In genomic region chr2:128178650-128179460, GRCh38 we compare ENCODE assay signal across 1 cellular context.
TF ChIP-seq lines count a peak whose summit lies in the region.

No MANE protein-coding gene starts in this region.

TF ChIP-seq in HepG2, 621 proteins besides CTCF, POLR2A, EP300 and RAD21 (continued from another document and continues in another):
- TF ChIP-seq HMGXB4 (CRISPR knock-in tag; IDR thresholded peaks at IDR 0.05; ENCODE audit: borderline replicate concordance in 1 of 2, low read depth in 1 of 2), result peak; percentile 14 to 55; a peak in 2 of 4 replicates
- TF ChIP-seq RXRB (CRISPR knock-in tag; IDR thresholded peaks at IDR 0.05; ENCODE audit: borderline replicate concordance), result peak; percentile 85
- TF ChIP-seq CBX2 (IDR thresholded peaks at IDR 0.05; ENCODE audit: low read depth, low read length), result no peak
- no peak for TF ChIP-seq CBX2 (CRISPR knock-in tag; IDR thresholded peaks at IDR 0.05; ENCODE audit: low read depth)
- peak; percentile 72 for TF ChIP-seq SP5 (CRISPR knock-in tag; IDR thresholded peaks at IDR 0.05; ENCODE audit: borderline replicate concordance, low read depth)
- TF ChIP-seq ZNF432 (CRISPR knock-in tag; IDR thresholded peaks at IDR 0.05; ENCODE audit: borderline replicate concordance), result no peak
- TF ChIP-seq ZSCAN20 (CRISPR knock-in tag; IDR thresholded peaks at IDR 0.05; ENCODE audit: borderline replicate concordance), result no peak
- TF ChIP-seq TIGD3 (CRISPR knock-in tag; IDR thresholded peaks at IDR 0.05; ENCODE audit: borderline replicate concordance), result no peak
- no peak for TF ChIP-seq PLRG1 (conservative IDR thresholded peaks at IDR 0.05)
- TF ChIP-seq ZNF337 (CRISPR knock-in tag; IDR thresholded peaks at IDR 0.05; ENCODE audit: borderline replicate concordance, low read depth), result no peak
- 0 out of 2 replicates have a peak, but pooled peaks have one; percentile 20 for TF ChIP-seq ZNF143 (CRISPR knock-in tag; IDR thresholded peaks at IDR 0.05)
- peak; percentile 42; the same call in 1 of the 2 replicates for TF ChIP-seq KDM1A (CRISPR knock-in tag; IDR thresholded peaks at IDR 0.05)
- peak; percentile 95 for TF ChIP-seq HMG20B (CRISPR knock-in tag; conservative IDR thresholded peaks at IDR 0.05)
- peak; percentile 98 for TF ChIP-seq TCF7 (IDR thresholded peaks at IDR 0.05; ENCODE audit: low read depth)
- TF ChIP-seq MNT (IDR thresholded peaks at IDR 0.05), result 0 out of 2 replicates have a peak, but pooled peaks have one; percentile 15
- no peak for TF ChIP-seq ZNF383 (CRISPR knock-in tag; IDR thresholded peaks at IDR 0.05; ENCODE audit: borderline replicate concordance)
- no peak for TF ChIP-seq ZNF10 (CRISPR knock-in tag; IDR thresholded peaks at IDR 0.05; ENCODE audit: borderline replicate concordance, low read depth)
- TF ChIP-seq JUNB (CRISPR knock-in tag; IDR thresholded peaks at IDR 0.05; ENCODE audit: borderline replicate concordance), result no peak
- no peak for TF ChIP-seq ZSCAN22 (CRISPR knock-in tag; IDR thresholded peaks at IDR 0.05)
- peak; percentile 65 for TF ChIP-seq ZNF574 (CRISPR knock-in tag; IDR thresholded peaks at IDR 0.05)
- peak; percentile 50; the same call in 1 of the 2 replicates for TF ChIP-seq DNMT3B (CRISPR knock-in tag; conservative IDR thresholded peaks at IDR 0.05)
- peak; percentile 94; the same call in 1 of the 2 replicates for TF ChIP-seq ZFP90 (CRISPR knock-in tag; IDR thresholded peaks at IDR 0.05; ENCODE audit: borderline replicate concordance)
- peak; percentile 95 for TF ChIP-seq NR2F6 (IDR thresholded peaks at IDR 0.05)
- TF ChIP-seq NR2F6 (CRISPR knock-in tag; IDR thresholded peaks at IDR 0.05), result peak; percentile 91
- TF ChIP-seq, protein P1, sequence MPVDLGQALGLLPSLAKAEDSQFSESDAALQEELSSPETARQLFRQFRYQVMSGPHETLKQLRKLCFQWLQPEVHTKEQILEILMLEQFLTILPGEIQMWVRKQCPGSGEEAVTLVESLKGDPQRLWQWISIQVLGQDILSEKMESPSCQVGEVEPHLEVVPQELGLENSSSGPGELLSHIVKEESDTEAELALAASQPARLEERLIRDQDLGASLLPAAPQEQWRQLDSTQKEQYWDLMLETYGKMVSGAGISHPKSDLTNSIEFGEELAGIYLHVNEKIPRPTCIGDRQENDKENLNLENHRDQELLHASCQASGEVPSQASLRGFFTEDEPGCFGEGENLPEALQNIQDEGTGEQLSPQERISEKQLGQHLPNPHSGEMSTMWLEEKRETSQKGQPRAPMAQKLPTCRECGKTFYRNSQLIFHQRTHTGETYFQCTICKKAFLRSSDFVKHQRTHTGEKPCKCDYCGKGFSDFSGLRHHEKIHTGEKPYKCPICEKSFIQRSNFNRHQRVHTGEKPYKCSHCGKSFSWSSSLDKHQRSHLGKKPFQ (CRISPR knock-in tag; IDR thresholded peaks at IDR 0.05; ENCODE audit: insufficient replicate concordance), result no peak
- TF ChIP-seq TMF1 (CRISPR knock-in tag; IDR thresholded peaks at IDR 0.05; ENCODE audit: low read depth), result no peak
- peak; percentile 92 for TF ChIP-seq RARA (CRISPR knock-in tag; IDR thresholded peaks at IDR 0.05)
- TF ChIP-seq JDP2 (CRISPR knock-in tag; IDR thresholded peaks at IDR 0.05; ENCODE audit: borderline replicate concordance), result no peak
- TF ChIP-seq ELF1 (CRISPR knock-in tag; IDR thresholded peaks at IDR 0.05), result 0 out of 2 replicates have a peak, but pooled peaks have one; percentile 31
- no peak for TF ChIP-seq PRPF4 (IDR thresholded peaks at IDR 0.05; ENCODE audit: low read depth, low read length, poor library complexity, severe bottlenecking)
- no peak for TF ChIP-seq NFAT5 (CRISPR knock-in tag; IDR thresholded peaks at IDR 0.05)
- no peak for TF ChIP-seq ZC3H4 (CRISPR knock-in tag; IDR thresholded peaks at IDR 0.05; ENCODE audit: borderline replicate concordance)
- peak; percentile 85; the same call in 1 of the 2 replicates for TF ChIP-seq ZNF136 (CRISPR knock-in tag; IDR thresholded peaks at IDR 0.05; ENCODE audit: low read depth)
- TF ChIP-seq ZFX (CRISPR knock-in tag; IDR thresholded peaks at IDR 0.05; ENCODE audit: low read depth), result peak; percentile 54; the same call in 1 of the 2 replicates
- no peak for TF ChIP-seq ZNF546 (CRISPR knock-in tag; conservative IDR thresholded peaks at IDR 0.05)
- no peak; the same call in 1 of the 2 replicates for TF ChIP-seq NFYC (CRISPR knock-in tag; IDR thresholded peaks at IDR 0.05)
- peak; percentile 74 for TF ChIP-seq SALL1 (CRISPR knock-in tag; IDR thresholded peaks at IDR 0.05)
- TF ChIP-seq, protein P2, sequence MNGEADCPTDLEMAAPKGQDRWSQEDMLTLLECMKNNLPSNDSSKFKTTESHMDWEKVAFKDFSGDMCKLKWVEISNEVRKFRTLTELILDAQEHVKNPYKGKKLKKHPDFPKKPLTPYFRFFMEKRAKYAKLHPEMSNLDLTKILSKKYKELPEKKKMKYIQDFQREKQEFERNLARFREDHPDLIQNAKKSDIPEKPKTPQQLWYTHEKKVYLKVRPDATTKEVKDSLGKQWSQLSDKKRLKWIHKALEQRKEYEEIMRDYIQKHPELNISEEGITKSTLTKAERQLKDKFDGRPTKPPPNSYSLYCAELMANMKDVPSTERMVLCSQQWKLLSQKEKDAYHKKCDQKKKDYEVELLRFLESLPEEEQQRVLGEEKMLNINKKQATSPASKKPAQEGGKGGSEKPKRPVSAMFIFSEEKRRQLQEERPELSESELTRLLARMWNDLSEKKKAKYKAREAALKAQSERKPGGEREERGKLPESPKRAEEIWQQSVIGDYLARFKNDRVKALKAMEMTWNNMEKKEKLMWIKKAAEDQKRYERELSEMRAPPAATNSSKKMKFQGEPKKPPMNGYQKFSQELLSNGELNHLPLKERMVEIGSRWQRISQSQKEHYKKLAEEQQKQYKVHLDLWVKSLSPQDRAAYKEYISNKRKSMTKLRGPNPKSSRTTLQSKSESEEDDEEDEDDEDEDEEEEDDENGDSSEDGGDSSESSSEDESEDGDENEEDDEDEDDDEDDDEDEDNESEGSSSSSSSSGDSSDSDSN (CRISPR knock-in tag; IDR thresholded peaks at IDR 0.05), result no peak
- no peak for TF ChIP-seq ZBTB44 (CRISPR knock-in tag; IDR thresholded peaks at IDR 0.05)
- 0 out of 2 replicates have a peak, but pooled peaks have one; percentile 30 for TF ChIP-seq DR1 (CRISPR knock-in tag; IDR thresholded peaks at IDR 0.05)
- TF ChIP-seq, protein P3, sequence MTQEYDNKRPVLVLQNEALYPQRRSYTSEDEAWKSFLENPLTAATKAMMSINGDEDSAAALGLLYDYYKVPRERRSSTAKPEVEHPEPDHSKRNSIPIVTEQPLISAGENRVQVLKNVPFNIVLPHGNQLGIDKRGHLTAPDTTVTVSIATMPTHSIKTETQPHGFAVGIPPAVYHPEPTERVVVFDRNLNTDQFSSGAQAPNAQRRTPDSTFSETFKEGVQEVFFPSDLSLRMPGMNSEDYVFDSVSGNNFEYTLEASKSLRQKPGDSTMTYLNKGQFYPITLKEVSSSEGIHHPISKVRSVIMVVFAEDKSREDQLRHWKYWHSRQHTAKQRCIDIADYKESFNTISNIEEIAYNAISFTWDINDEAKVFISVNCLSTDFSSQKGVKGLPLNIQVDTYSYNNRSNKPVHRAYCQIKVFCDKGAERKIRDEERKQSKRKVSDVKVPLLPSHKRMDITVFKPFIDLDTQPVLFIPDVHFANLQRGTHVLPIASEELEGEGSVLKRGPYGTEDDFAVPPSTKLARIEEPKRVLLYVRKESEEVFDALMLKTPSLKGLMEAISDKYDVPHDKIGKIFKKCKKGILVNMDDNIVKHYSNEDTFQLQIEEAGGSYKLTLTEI (CRISPR knock-in tag; conservative IDR thresholded peaks at IDR 0.05), result no peak
- TF ChIP-seq TGIF2 (CRISPR knock-in tag; IDR thresholded peaks at IDR 0.05), result peak; percentile 93
